9 cellular contexts compared by ENCODE assay signal in the genomic region with DNA sequence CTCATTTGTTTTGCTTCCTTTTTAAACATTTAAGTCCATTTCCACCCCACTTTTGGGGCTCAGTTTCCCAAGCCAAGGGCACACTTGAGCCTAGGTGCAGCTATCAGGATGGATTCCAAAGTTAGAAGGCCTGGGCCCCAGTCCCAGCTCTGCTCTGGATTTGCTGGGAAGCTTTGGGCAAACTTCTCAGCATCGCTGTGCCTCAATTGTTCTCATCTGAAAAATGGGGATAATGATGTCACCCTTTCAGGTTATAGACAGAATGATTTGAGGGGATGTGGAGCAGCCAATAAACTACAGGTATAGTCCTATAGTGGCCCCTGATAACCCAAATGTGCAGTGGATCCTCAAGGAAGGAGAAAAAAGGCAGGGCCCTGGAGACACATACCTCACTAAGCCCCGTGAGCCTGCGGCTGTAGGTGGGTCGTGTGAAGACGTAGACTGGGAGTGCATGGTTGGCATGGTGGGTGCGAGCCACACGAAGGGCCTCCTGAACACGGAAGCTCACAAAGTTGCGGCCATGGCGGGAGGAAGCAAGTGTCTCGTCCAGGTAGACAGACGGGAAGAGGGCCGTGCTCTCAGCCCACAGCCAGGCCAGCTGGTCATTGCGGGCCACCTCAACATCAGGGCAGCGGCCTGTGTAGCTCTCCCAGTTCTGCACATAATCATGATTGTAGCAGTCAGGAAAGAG. TPM values are rescaled to one million over a fixed set of nuclear protein-coding genes. Genes with fewer than 3 reads are reported as not detected.
DNase-seq lines count a peak whose midpoint lies in the region; ATAC-seq and TF ChIP-seq lines count a peak whose summit lies in the region.
"Had no signal": no experiment of that assay in that cellular context is flagged by ENCODE, and none has a peak within 500 bp of the region (broad histone marks: within the 10 kb centered on the region; RNA-seq: fewer than 3 reads in every experiment).

No MANE protein-coding gene starts in this region.

- peaks cover 8% of the 10 kb centered on the region for H3K36me3 ChIP-seq in GM23338 (ENCODE audit: insufficient read depth)

- DNase-seq in GM23338 (ENCODE audit: low spot score) = no peak
- DNase-seq in islet precursor cell = peak; percentile 45
- no peak for DNase-seq in DMS 273 (lab: John Stamatoyannopoulos, UW; ENCODE audit: unreplicated experiment)
- no peak for DNase-seq in NCI-H2107 (lab: John Stamatoyannopoulos, UW)
- no peak for DNase-seq in hepatic stellate cell (ENCODE audit: low spot score)
- DNase-seq: NCI-H524 treated with DMSO at 0.1 percent for 48 hours, occipital lobe had no signal

- no peak overlapping the region for H2AFZ ChIP-seq in GM23338

- peaks cover 26% of the 10 kb centered on the region for H3K79me2 ChIP-seq in GM23338 (replicated peaks; ENCODE audit: insufficient read depth)

- no peaks in the 10 kb centered on the region for H3K27me3 ChIP-seq in GM23338 (ENCODE audit: insufficient read depth)

- peak overlapping the region; percentile 86 for H3K4me3 Mint-ChIP-seq in GM23338

- H3K27ac ChIP-seq in GM23338 (ENCODE audit: low read depth) = no peak overlapping the region
- H3K27ac ChIP-seq in VCaP = peak overlapping the region; percentile 97
- peak overlapping the region in 12 of 21 experiments; percentile 1 to 98 (median 84) for H3K27ac ChIP-seq in skin epidermis

- TF ChIP-seq CTCF in GM23338 (conservative IDR thresholded peaks at IDR 0.05; ENCODE audit: low read depth in 2 of 2) = no peak
- no peak for TF ChIP-seq CTCF in VCaP (conservative IDR thresholded peaks at IDR 0.05)

- H3K4me1 Mint-ChIP-seq in GM23338 = peaks cover 37% of the 10 kb centered on the region

- no peak overlapping the region for H3K27ac Mint-ChIP-seq in GM23338

- H3K9me3 Mint-ChIP-seq in GM23338 = 0 out of 3 replicates have a peak, but pooled peaks cover under 1% of the 10 kb centered on the region

- H3K27me3 Mint-ChIP-seq in GM23338 (ENCODE audit: insufficient read depth, low read depth, poor library complexity) = peaks cover 10% of the 10 kb centered on the region

- H3K4me1 ChIP-seq in GM23338 (ENCODE audit: insufficient read depth) = peaks cover 15% of the 10 kb centered on the region

- H3K4me2 ChIP-seq in GM23338 = no peak overlapping the region

- peaks cover 21% of the 10 kb centered on the region; the same call in 1 of the 2 replicates for H3F3A ChIP-seq in GM23338 (replicated peaks; ENCODE audit: low read depth)

- no peak for ATAC-seq in GM23338

- H3K4me3 ChIP-seq in GM23338 = no peak overlapping the region
- peak overlapping the region in 1 of 7 experiments; percentile 1 for H3K4me3 ChIP-seq in skin epidermis

- no peaks in the 10 kb centered on the region for H3K9me2 ChIP-seq in GM23338 (ENCODE audit: insufficient read depth)

- peaks cover 52% of the 10 kb centered on the region for H3K36me3 Mint-ChIP-seq in GM23338 (ENCODE audit: low read depth)

- H4K20me1 ChIP-seq in GM23338 (replicated peaks; ENCODE audit: insufficient read depth) = peaks cover 5% of the 10 kb centered on the region; the same call in 1 of the 2 replicates

TF ChIP-seq in GM23338, 12 proteins besides CTCF, POLR2A, EP300 and RAD21:
- TF ChIP-seq ZNF114 (CRISPR knock-in tag; IDR thresholded peaks at IDR 0.05) (no peak), JUNB (IDR thresholded peaks at IDR 0.05; ENCODE audit: unreplicated experiment) (no peak), EZH2phosphoT487 (IDR thresholded peaks at IDR 0.05; ENCODE audit: unreplicated experiment) (no peak), POLR2AphosphoS5 (IDR thresholded peaks at IDR 0.05; ENCODE audit: low read depth) (no peak)
TF ChIP-seq in GM23338: peak in this region for 0.

RNA-seq across cellular contexts. Expression of a gene that starts 3.2 kb away (rescaled TPM):
- 74.3 and 77.8 TPM in 2 replicates for total RNA-seq in GM23338 (2014; rRNA removed; shearing (Covaris generic))
- 28.9 and 30.0 TPM in 2 replicates for polyA plus RNA-seq in GM23338 (2016; fragmentation: Nextera tagmentation; extraction: Ambion mirVana)

RNA-seq across cellular contexts. Expression of a gene that starts 8.7 kb away (rescaled TPM):
- total RNA-seq in GM23338 (2014; rRNA removed; shearing (Covaris generic)) = 32.2 and 41.6 TPM in 2 replicates
- polyA plus RNA-seq in GM23338 (2016; fragmentation: Nextera tagmentation; extraction: Ambion mirVana) = 71.0 and 81.5 TPM in 2 replicates

RNA-seq across cellular contexts. Expression of a gene that starts 16.0 kb away (rescaled TPM):
- total RNA-seq in GM23338 (2014; rRNA removed; shearing (Covaris generic)) = 2.8 and 5.0 TPM in 2 replicates
- 1.7 and 2.1 TPM in 2 replicates for polyA plus RNA-seq in GM23338 (2016; fragmentation: Nextera tagmentation; extraction: Ambion mirVana)

RNA-seq across cellular contexts. Expression of a gene that starts 20.1 kb away (rescaled TPM):
- 2.5 and 7.1 TPM in 2 replicates for total RNA-seq in GM23338 (2014; rRNA removed; shearing (Covaris generic))
- polyA plus RNA-seq in GM23338 (2016; fragmentation: Nextera tagmentation; extraction: Ambion mirVana) = 2.4 and 3.7 TPM in 2 replicates

RNA-seq across cellular contexts. Expression of a gene that starts 20.1 kb away (rescaled TPM):
- total RNA-seq in GM23338 (2014; rRNA removed; shearing (Covaris generic)) = 11.3 and 16.7 TPM in 2 replicates
- polyA plus RNA-seq in GM23338 (2016; fragmentation: Nextera tagmentation; extraction: Ambion mirVana) = 11.2 and 12.1 TPM in 2 replicates
